In the genomic region with DNA sequence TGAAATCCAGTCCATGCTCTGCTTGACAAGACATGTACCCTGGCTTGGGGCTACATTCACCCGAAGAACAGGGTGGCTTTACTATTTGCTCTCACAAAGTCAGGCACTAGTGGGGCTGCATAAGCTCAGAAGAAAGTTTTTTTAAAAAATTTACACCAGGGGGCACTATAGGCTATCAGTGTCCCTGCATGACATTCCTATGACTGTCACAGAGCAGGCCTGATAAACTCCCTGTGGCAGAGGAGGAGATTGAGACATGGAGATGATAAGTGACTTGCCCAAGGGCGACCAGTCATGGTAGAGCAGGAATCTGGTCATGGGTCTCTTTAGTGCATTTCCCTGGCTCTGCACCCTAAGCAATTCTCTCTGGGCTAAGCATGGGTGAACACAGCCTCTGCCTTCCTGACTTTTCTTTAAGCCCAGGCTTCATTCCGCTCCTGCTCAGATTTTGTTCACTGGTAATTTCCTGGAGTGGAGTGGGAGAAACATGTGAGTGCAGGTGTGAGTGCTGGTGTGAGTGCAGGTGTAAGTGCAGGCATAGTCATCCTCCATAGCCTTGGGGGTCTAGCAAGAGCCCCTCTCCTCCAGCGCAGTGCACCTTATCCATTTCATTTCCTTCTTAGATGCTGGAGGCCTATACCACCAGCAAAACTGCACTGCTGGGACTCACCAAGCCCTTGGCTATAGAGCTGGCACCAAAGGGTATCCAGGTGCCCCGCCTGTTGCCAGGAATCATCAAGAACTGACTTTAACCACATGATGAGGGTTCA, we compare ENCODE assay signal across 9 cellular contexts.
A peak's percentile ranks its signal among the peaks of the same experiment; 100 is the strongest.
DNase-seq lines count a peak whose midpoint lies in the region; ATAC-seq and TF ChIP-seq lines count a peak whose summit lies in the region.
"Had no signal": no experiment of that assay in that cellular context is flagged by ENCODE, and none has a peak within 500 bp of the region (broad histone marks: within the 10 kb centered on the region; RNA-seq: fewer than 3 reads in every experiment).

No MANE protein-coding gene starts in this region.

- H3K4me3 Mint-ChIP-seq in activated T-cell treated with anti-CD3 and anti-CD28 coated beads, Interleukin-2, amount 50 U/mL, for 4 hours, result no peak overlapping the region
- H3K4me3 Mint-ChIP-seq: activated naive CD4-positive, alpha-beta T cell treated with anti-CD3 and anti-CD28 coated beads, Interleukin-2, amount 50 U/mL, for 24 hours had no signal

- DNase-seq in activated T-cell treated with anti-CD3 and anti-CD28 coated beads, Interleukin-2, amount 50 U/mL, for 4 hours, result no peak
- no peak for DNase-seq in activated T-cell treated with anti-CD3 and anti-CD28 coated beads, Interleukin-2, amount 50 U/mL, for 1 hour
- peak; percentile 52 for DNase-seq in NAMALWA (ENCODE audit: low spot score)
- DNase-seq in brain microvascular endothelial cell, result peak; percentile 58
- no peak for DNase-seq in right lobe of liver
- DNase-seq in activated CD8-positive, alpha-beta memory T cell treated with anti-CD3 and anti-CD28 coated beads, Interleukin-2, amount 50 U/mL, for 48 hours, result no peak
- DNase-seq in DMS153 (lab: John Stamatoyannopoulos, UW), result no peak

- H3K4me1 Mint-ChIP-seq in activated T-cell treated with anti-CD3 and anti-CD28 coated beads, Interleukin-2, amount 50 U/mL, for 4 hours (ENCODE audit: low read depth), result no peaks in the 10 kb centered on the region
- H3K4me1 Mint-ChIP-seq: activated naive CD4-positive, alpha-beta T cell treated with anti-CD3 and anti-CD28 coated beads, Interleukin-2, amount 50 U/mL, for 24 hours had no signal

- H3K27me3 ChIP-seq in brain microvascular endothelial cell (replicated peaks) (no peaks in the 10 kb centered on the region), right lobe of liver (no peaks in the 10 kb centered on the region)

- H3K9me3 Mint-ChIP-seq in activated T-cell treated with anti-CD3 and anti-CD28 coated beads, Interleukin-2, amount 50 U/mL, for 4 hours, result no peaks in the 10 kb centered on the region
- H3K9me3 Mint-ChIP-seq: activated naive CD4-positive, alpha-beta T cell treated with anti-CD3 and anti-CD28 coated beads, Interleukin-2, amount 50 U/mL, for 24 hours had no signal

- TF ChIP-seq POLR2A in right lobe of liver (IDR thresholded peaks at IDR 0.05), result no peak

- 57% methylated on average over 1 of the region's 5 CpGs for WGBS in right lobe of liver (ENCODE audit: insufficient coverage, low coverage, low lambda C conversion rate, missing lambda C conversion rate)

- no peaks in the 10 kb centered on the region for H3K36me3 Mint-ChIP-seq in activated T-cell treated with anti-CD3 and anti-CD28 coated beads, Interleukin-2, amount 50 U/mL, for 4 hours (ENCODE audit: insufficient read depth)
- H3K36me3 Mint-ChIP-seq: activated naive CD4-positive, alpha-beta T cell treated with anti-CD3 and anti-CD28 coated beads, Interleukin-2, amount 50 U/mL, for 24 hours had no signal

- peak; percentile 30 to 35 for ATAC-seq in activated T-cell treated with anti-CD3 and anti-CD28 coated beads, Interleukin-2, amount 50 U/mL, for 4 hours
- ATAC-seq in right lobe of liver (peak; percentile 87 to 97 (median 94)), HG02870 (IDR thresholded peaks at IDR 0.05; ENCODE audit: unreplicated experiment) (no peak)

- H3K27ac ChIP-seq in brain microvascular endothelial cell (no peak overlapping the region), right lobe of liver (no peak overlapping the region)

- intact Hi-C loops in right lobe of liver (cut with DNase I), result no loop called here

- in situ Hi-C loops in brain microvascular endothelial cell (cut with HindIII; ENCODE audit: low pct_ligation_motif_present, low sequenced_read_pairs), result no loop called here

- peak; percentile 56 for TF ChIP-seq CTCF in brain microvascular endothelial cell (IDR thresholded peaks at IDR 0.05; ENCODE audit: low read depth, low read length, missing control alignments)
- peak; percentile 43 to 53 (median 52) for TF ChIP-seq CTCF in right lobe of liver (IDR thresholded peaks at IDR 0.05)

- no peaks in the 10 kb centered on the region for H3K9me3 ChIP-seq in right lobe of liver

- H3K36me3 ChIP-seq in brain microvascular endothelial cell (replicated peaks) (no peaks in the 10 kb centered on the region), right lobe of liver (no peaks in the 10 kb centered on the region)

- peaks cover 3% of the 10 kb centered on the region for H3K27me3 Mint-ChIP-seq in activated T-cell treated with anti-CD3 and anti-CD28 coated beads, Interleukin-2, amount 50 U/mL, for 4 hours (ENCODE audit: low read depth)

- H3K4me1 ChIP-seq in right lobe of liver, result no peaks in the 10 kb centered on the region

- H3K4me3 ChIP-seq in brain microvascular endothelial cell (ENCODE audit: low read depth, low read length) (no peak overlapping the region), right lobe of liver (no peak overlapping the region)

Comparison
In these comparisons a context has a peak if more than half of its experiments do, and no peak if none do; other contexts are left out.
1. DNase-seq: peak in NAMALWA (single experiment) and brain microvascular endothelial cell (single experiment); none in activated T-cell treated with anti-CD3 and anti-CD28 coated beads, Interleukin-2, amount 50 U/mL, for 4 hours (single experiment), activated T-cell treated with anti-CD3 and anti-CD28 coated beads, Interleukin-2, amount 50 U/mL, for 1 hour (single experiment), right lobe of liver (0 of 3), activated CD8-positive, alpha-beta memory T cell treated with anti-CD3 and anti-CD28 coated beads, Interleukin-2, amount 50 U/mL, for 48 hours (single experiment) and DMS153 (single experiment).